In the genomic region with DNA sequence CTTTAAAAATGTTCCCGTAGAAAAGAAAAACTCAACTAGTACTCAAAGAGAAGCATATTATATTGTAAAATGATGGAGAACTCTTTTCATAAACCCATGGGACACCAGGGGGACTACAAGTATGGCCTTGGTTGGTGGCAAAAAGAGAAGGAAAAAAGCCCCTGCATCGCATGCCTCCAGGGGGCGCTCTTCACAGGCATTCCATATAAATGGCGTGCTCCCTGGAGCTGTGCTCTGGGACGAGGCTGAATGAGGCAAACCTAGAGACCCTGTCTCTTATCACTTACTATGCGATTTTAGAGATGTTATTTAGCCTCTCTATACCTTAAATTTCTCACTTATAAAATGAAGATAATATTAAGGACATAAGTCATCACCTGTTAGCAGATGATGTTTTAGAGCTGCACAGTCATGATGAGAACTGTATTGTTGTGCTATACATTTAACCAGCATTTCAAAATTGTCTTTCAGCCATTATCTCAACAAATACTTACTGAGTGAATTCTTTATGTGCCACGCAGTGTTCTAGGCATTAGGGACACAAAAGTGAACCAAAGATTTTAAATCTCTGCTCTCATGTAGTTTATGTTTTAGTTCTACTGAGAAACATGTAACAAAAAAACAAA, we compare ENCODE assay signal across 8 cellular contexts.
DNase-seq lines count a peak whose midpoint lies in the region; ATAC-seq and TF ChIP-seq lines count a peak whose summit lies in the region.

No MANE protein-coding gene starts in this region.

- intact Hi-C loops in left ventricle myocardium inferior (cut with micrococcal nuclease) = no loop called here

- TF ChIP-seq CTCF in left ventricle myocardium inferior (IDR thresholded peaks at IDR 0.05; ENCODE audit: borderline replicate concordance) (peak; percentile 85), smooth muscle cell (IDR thresholded peaks at IDR 0.05; ENCODE audit: borderline replicate concordance, insufficient read depth, poor library complexity, severe bottlenecking) (peak; percentile 90)

- H3K79me2 ChIP-seq in smooth muscle cell (ENCODE audit: low read depth) = no peaks in the 10 kb centered on the region

- H3K27me3 Mint-ChIP-seq in activated naive CD8-positive, alpha-beta T cell = no peaks in the 10 kb centered on the region

- H3K9me3 ChIP-seq in left ventricle myocardium inferior (replicated peaks) (no peaks in the 10 kb centered on the region), smooth muscle cell (replicated peaks; ENCODE audit: low read depth) (no peaks in the 10 kb centered on the region)

- H3F3A ChIP-seq in smooth muscle cell (ENCODE audit: low read depth) = no peaks in the 10 kb centered on the region

- H3K4me3 Mint-ChIP-seq in activated naive CD8-positive, alpha-beta T cell = peak overlapping the region; percentile 55

- peak overlapping the region; percentile 17 for H3K9ac ChIP-seq in smooth muscle cell (ENCODE audit: low read depth)

- no peaks in the 10 kb centered on the region for H3K9me3 Mint-ChIP-seq in activated naive CD8-positive, alpha-beta T cell (ENCODE audit: low read depth)

- H2AFZ ChIP-seq in smooth muscle cell (ENCODE audit: low read depth) = no peak overlapping the region

- H3K27ac ChIP-seq in left ventricle myocardium inferior (replicated peaks) (no peak overlapping the region), smooth muscle cell (ENCODE audit: low read depth) (peak overlapping the region; percentile 79)

- H3K4me1 Mint-ChIP-seq in activated naive CD8-positive, alpha-beta T cell (ENCODE audit: low read depth) = peaks cover 43% of the 10 kb centered on the region

- H3K4me1 ChIP-seq in left ventricle myocardium inferior (peaks cover 20% of the 10 kb centered on the region), smooth muscle cell (ENCODE audit: low read depth) (no peaks in the 10 kb centered on the region)

- H3K27ac Mint-ChIP-seq in activated naive CD8-positive, alpha-beta T cell = no peak overlapping the region

- peaks cover 9% of the 10 kb centered on the region for H3K36me3 Mint-ChIP-seq in activated naive CD8-positive, alpha-beta T cell

- H4K20me1 ChIP-seq in smooth muscle cell (ENCODE audit: low read depth) = peaks cover 10% of the 10 kb centered on the region

- no peak overlapping the region for H3K4me2 ChIP-seq in smooth muscle cell

- WGBS in smooth muscle cell (ENCODE audit: low lambda C conversion rate) = 42% methylated on average over 7 of the region's 7 CpGs

- DNase-seq in ELR (ENCODE audit: low read depth) (peak; percentile 68), SHP77 treated with DMSO at 0.1 percent for 48 hours (lab: John Stamatoyannopoulos, UW) (peak; percentile 4), left ventricle myocardium inferior (peak; percentile 52), smooth muscle cell (lab: John Stamatoyannopoulos, UW; ENCODE audit: unreplicated experiment) (no peak), GF-D8 (lab: John Stamatoyannopoulos, UW) (no peak)

- H3K36me3 ChIP-seq in left ventricle myocardium inferior = peaks cover 46% of the 10 kb centered on the region
- no peaks in the 10 kb centered on the region for H3K36me3 ChIP-seq in smooth muscle cell (ENCODE audit: low read depth)

- ATAC-seq in HG02885 (IDR thresholded peaks at IDR 0.05; ENCODE audit: poor library complexity, unreplicated experiment) (peak; percentile 77), GM19023 (IDR thresholded peaks at IDR 0.05; ENCODE audit: unreplicated experiment) (no peak)

- no peaks in the 10 kb centered on the region for H3K27me3 ChIP-seq in left ventricle myocardium inferior (ENCODE audit: low read depth)
- no peaks in the 10 kb centered on the region for H3K27me3 ChIP-seq in smooth muscle cell (ENCODE audit: low read depth)

- H3K4me3 ChIP-seq in left ventricle myocardium inferior (no peak overlapping the region), smooth muscle cell (no peak overlapping the region)

Comparison
In these comparisons a context has a peak if more than half of its experiments do, and no peak if none do; other contexts are left out.
1. DNase-seq: peak in ELR (single experiment), SHP77 treated with DMSO at 0.1 percent for 48 hours (single experiment) and left ventricle myocardium inferior (single experiment); none in smooth muscle cell (single experiment) and GF-D8 (single experiment).